10 cellular contexts compared by ENCODE assay signal in genomic region chr15:60720493-60721231, GRCh38.
DNase-seq lines count a peak whose midpoint lies in the region; ATAC-seq and TF ChIP-seq lines count a peak whose summit lies in the region.
"Had no signal": no experiment of that assay in that cellular context is flagged by ENCODE, and none has a peak within 500 bp of the region (broad histone marks: within the 10 kb centered on the region; RNA-seq: fewer than 3 reads in every experiment).

No MANE protein-coding gene starts in this region.

- no peaks in the 10 kb centered on the region for H3K79me2 ChIP-seq in Loucy (ENCODE audit: insufficient read depth, low read length)

- no peaks in the 10 kb centered on the region for H4K20me1 ChIP-seq in Loucy (ENCODE audit: insufficient read depth, low read length, poor library complexity, severe bottlenecking)

- ATAC-seq in GM18907 (IDR thresholded peaks at IDR 0.05; ENCODE audit: unreplicated experiment) (peak; percentile 75), left colon (no peak)

- no peaks in the 10 kb centered on the region for H3K9me2 ChIP-seq in Loucy (replicated peaks; ENCODE audit: low read depth, low read length)

- no peaks in the 10 kb centered on the region for H3K27me3 ChIP-seq in Loucy (ENCODE audit: insufficient read depth, low read length, poor library complexity, severe bottlenecking)
- H3K27me3 ChIP-seq: testis had no signal

- TF ChIP-seq CTCF in Loucy (conservative IDR thresholded peaks at IDR 0.05; ENCODE audit: low read length), result no peak

- intact Hi-C loops in left colon (cut with DNase I, micrococcal nuclease), result no loop called here

- peak; percentile 39 for DNase-seq in activated effector memory CD4-positive, alpha-beta T cell treated with Interleukin-2 at 50 U/mL for 16 hours
- DNase-seq in stimulated activated CD4-positive, alpha-beta T cell treated with anti-CD3 and anti-CD28 coated beads, TNF-alpha, amount 100 ng/mL, for 4 hours (ENCODE audit: low read depth in 3 of 3), result peak; percentile 18 to 45 (median 22)
- DNase-seq in left colon, result no peak
- DNase-seq in hippocampal formation (lab: John Stamatoyannopoulos, UW), result no peak
- no peak for DNase-seq in KG1 (lab: John Stamatoyannopoulos, UW)
- DNase-seq in NCI-H446 treated with DMSO at 0.1 percent for 48 hours (lab: John Stamatoyannopoulos, UW), result no peak
- DNase-seq: anterior cingulate cortex, testis had no signal

- H2AFZ ChIP-seq in Loucy (ENCODE audit: low read length), result no peak overlapping the region

- H3K4me3 ChIP-seq in Loucy (ENCODE audit: low read length, poor library complexity, severe bottlenecking), result no peak overlapping the region
- H3K4me3 ChIP-seq: testis had no signal

- H3K4me2 ChIP-seq in Loucy (ENCODE audit: low read depth, low read length, poor library complexity, severe bottlenecking), result peak overlapping the region; percentile 35

- H3K9me3 ChIP-seq in Loucy (ENCODE audit: insufficient read depth, low read depth, low read length), result no peaks in the 10 kb centered on the region
- H3K9me3 ChIP-seq: testis had no signal

- no peaks in the 10 kb centered on the region for H3F3A ChIP-seq in Loucy (ENCODE audit: low read depth)

- no peaks in the 10 kb centered on the region for H3K36me3 ChIP-seq in Loucy (ENCODE audit: insufficient read depth, low read length)

- no peak overlapping the region for H3K9ac ChIP-seq in Loucy (ENCODE audit: low read depth, low read length, poor library complexity, severe bottlenecking)

- peaks cover 28% of the 10 kb centered on the region for H3K4me1 ChIP-seq in Loucy (ENCODE audit: insufficient read depth, low read length, poor library complexity, severe bottlenecking)

Comparison
In these comparisons a context has a peak if more than half of its experiments do, and no peak if none do; other contexts are left out.
1. DNase-seq: peak in activated effector memory CD4-positive, alpha-beta T cell treated with Interleukin-2 at 50 U/mL for 16 hours (single experiment) and stimulated activated CD4-positive, alpha-beta T cell treated with anti-CD3 and anti-CD28 coated beads, TNF-alpha, amount 100 ng/mL, for 4 hours (3 of 3); none in left colon (0 of 2), hippocampal formation (0 of 2), KG1 (single experiment) and NCI-H446 treated with DMSO at 0.1 percent for 48 hours (single experiment).